In genomic region chr12:96570579-96570978, GRCh38 we compare ENCODE assay signal across 9 cellular contexts.
DNase-seq lines count a peak whose midpoint lies in the region; ATAC-seq and TF ChIP-seq lines count a peak whose summit lies in the region.
"Had no signal": no experiment of that assay in that cellular context is flagged by ENCODE, and none has a peak within 500 bp of the region (broad histone marks: within the 10 kb centered on the region; RNA-seq: fewer than 3 reads in every experiment).

No MANE protein-coding gene starts in this region.

- H3K4me1 Mint-ChIP-seq in T-cell: peaks cover 0 to 8% (median 7%) of the 10 kb centered on the region in 3 donors

- H3K79me2 ChIP-seq in KMS-11 (ENCODE audit: insufficient read depth, low read depth): no peaks in the 10 kb centered on the region

- no peaks in the 10 kb centered on the region for H4K20me1 ChIP-seq in KMS-11 (ENCODE audit: insufficient read depth)

- H3K27ac Mint-ChIP-seq in T-cell: no peak overlapping the region

- H3K4me3 Mint-ChIP-seq in T-cell: peak overlapping the region in 1 of 3 donors; percentile 29

- H2AFZ ChIP-seq in KMS-11 (ENCODE audit: low read depth): peak overlapping the region; percentile 50

- H3K4me2 ChIP-seq in KMS-11: peak overlapping the region; percentile 79

- DNase-seq in DMS153 (lab: John Stamatoyannopoulos, UW) (no peak), SHP77 treated with DMSO at 0.1 percent for 48 hours (lab: John Stamatoyannopoulos, UW) (no peak), GDM1 (lab: John Stamatoyannopoulos, UW) (no peak), T-cell (no peak)
- DNase-seq: adrenal gland had no signal

- no peak overlapping the region for H3K9ac ChIP-seq in KMS-11

- no peak for TF ChIP-seq CTCF in KMS-11 (conservative IDR thresholded peaks at IDR 0.05; ENCODE audit: low read depth, low read length)

- CTCF ChIA-PET in T-cell (lab: Charles Lee): no interaction called here

- peak overlapping the region; percentile 15; the same call in 1 of the 2 replicates for H3K27ac ChIP-seq in KMS-11
- H3K27ac ChIP-seq: adrenal gland had no signal

- peaks cover 15 to 23% of the 10 kb centered on the region in 2 donors for H3K27me3 Mint-ChIP-seq in T-cell

- H3K36me3 ChIP-seq in KMS-11 (ENCODE audit: insufficient read depth): no peaks in the 10 kb centered on the region
- H3K36me3 ChIP-seq: adrenal gland had no signal

- ATAC-seq in GM18502 (IDR thresholded peaks at IDR 0.05; ENCODE audit: poor library complexity, unreplicated experiment) (peak; percentile 29), GM19351 (IDR thresholded peaks at IDR 0.05; ENCODE audit: unreplicated experiment) (peak; percentile 32), HG02884 (IDR thresholded peaks at IDR 0.05; ENCODE audit: unreplicated experiment) (peak; percentile 29), T-cell (replicated peaks in 1 of 4) (no peak)

- H3K36me3 Mint-ChIP-seq in T-cell: no peaks in the 10 kb centered on the region

- H3K4me1 ChIP-seq in KMS-11 (ENCODE audit: low read depth, poor library complexity, severe bottlenecking): peaks cover 22% of the 10 kb centered on the region
- H3K4me1 ChIP-seq: adrenal gland had no signal

- H3K9me3 Mint-ChIP-seq in T-cell: peaks cover 0 to under 1% (median 0%) of the 10 kb centered on the region in 3 donors

- POLR2A ChIA-PET in T-cell (lab: Charles Lee): no interaction called here

- H3K27me3 ChIP-seq in KMS-11 (ENCODE audit: insufficient read depth, low read depth): no peaks in the 10 kb centered on the region
- H3K27me3 ChIP-seq: adrenal gland had no signal

- no peak overlapping the region for H3K4me3 ChIP-seq in KMS-11 (IDR thresholded peaks at IDR 0.05; ENCODE audit: insufficient read depth, low read depth, low read length)
- H3K4me3 ChIP-seq: adrenal gland had no signal

Comparison
In these comparisons a context has a peak if more than half of its experiments do, and no peak if none do; other contexts are left out.
1. ATAC-seq: peak in GM18502 (single experiment), GM19351 (single experiment) and HG02884 (single experiment); none in T-cell (0 of 4).